Comparison of ENCODE assay signal across 13 cellular contexts in genomic region chr22:39401301-39401631, GRCh38. TPM values are rescaled to one million over a fixed set of nuclear protein-coding genes. Genes with fewer than 3 reads are reported as not detected.
DNase-seq lines count a peak whose midpoint lies in the region; ATAC-seq, FAIRE-seq and TF ChIP-seq lines count a peak whose summit lies in the region.
"Had no signal": no experiment of that assay in that cellular context is flagged by ENCODE, and none has a peak within 500 bp of the region (broad histone marks: within the 10 kb centered on the region; RNA-seq: fewer than 3 reads in every experiment).

No MANE protein-coding gene starts in this region.

- CTCF ChIA-PET in activated naive CD4-positive, alpha-beta T cell treated with anti-CD3 and anti-CD28 coated beads, Interleukin-2, amount 10 ng/mL, durations not matched to agents 7 days and 5 days (lab: Charles Lee), result no interaction called here
- CTCF ChIA-PET in activated CD4-positive, alpha-beta memory T cell treated with anti-CD3 and anti-CD28 coated beads for 36 hours (lab: Charles Lee), result no interaction called here
- CTCF ChIA-PET in HepG2 (lab: Yijun Ruan, JAX; ENCODE audit: low intra/inter-chr PET ratio, low total read pairs), result no interaction called here

- TF ChIP-seq RAD21 in HepG2 (CRISPR knock-in tag; IDR thresholded peaks at IDR 0.05), result no peak

- peak overlapping the region; percentile 86 for H3K4me3 Mint-ChIP-seq in activated naive CD4-positive, alpha-beta T cell treated with anti-CD3 and anti-CD28 coated beads, Interleukin-2, amount 10 ng/mL, durations not matched to agents 7 days and 5 days
- H3K4me3 Mint-ChIP-seq in activated CD4-positive, alpha-beta memory T cell treated with anti-CD3 and anti-CD28 coated beads for 36 hours, result peak overlapping the region; percentile 86
- peak overlapping the region; percentile 85 to 90 for H3K4me3 Mint-ChIP-seq in stimulated activated naive CD8-positive, alpha-beta T cell treated with anti-CD3 and anti-CD28 coated beads, Interleukin-15, amount 100 ng/mL, for 72 hours

- peaks cover 14% of the 10 kb centered on the region for H3K79me2 ChIP-seq in HepG2 (ENCODE audit: insufficient read depth, low read length)

- peaks cover 51% of the 10 kb centered on the region for H3K4me1 Mint-ChIP-seq in activated naive CD4-positive, alpha-beta T cell treated with anti-CD3 and anti-CD28 coated beads, Interleukin-2, amount 10 ng/mL, durations not matched to agents 7 days and 5 days
- peaks cover 33% of the 10 kb centered on the region for H3K4me1 Mint-ChIP-seq in activated CD4-positive, alpha-beta memory T cell treated with anti-CD3 and anti-CD28 coated beads for 36 hours (ENCODE audit: low read depth)
- H3K4me1 Mint-ChIP-seq in stimulated activated naive CD8-positive, alpha-beta T cell treated with anti-CD3 and anti-CD28 coated beads, Interleukin-15, amount 100 ng/mL, for 72 hours, result peaks cover 39% of the 10 kb centered on the region

- in situ Hi-C loops in HepG2 (cut with HindIII; ENCODE audit: extremely low pct_ligation_motif_present, low pct_unique_long_range_greater_than_20kb) (no loop called here), KBM-7 (cut with MboI; ENCODE audit: low pct_unique_long_range_greater_than_20kb, low sequenced_read_pairs) (no loop called here)

- H3K27ac ChIP-seq in HepG2 (ENCODE audit: extremely low read length, insufficient read depth, low read length), result no peak overlapping the region
- H3K27ac ChIP-seq: hepatocyte, left ventricle myocardium inferior had no signal

- H2AFZ ChIP-seq in HepG2 (ENCODE audit: low read length), result no peak overlapping the region
- H2AFZ ChIP-seq: hepatocyte had no signal

- peaks cover 0 to 5% of the 10 kb centered on the region in 2 experiments; a peak in 2 of 5 replicates for H3K36me3 ChIP-seq in HepG2 (replicated peaks in 1 of 2; ENCODE audit: control insufficient read depth in 1 of 2, insufficient read depth in 2 of 2, low read length in 2 of 2)
- H3K36me3 ChIP-seq: left ventricle myocardium inferior had no signal

- H3K4me1 ChIP-seq in HepG2 (ENCODE audit: insufficient read depth, low read length), result peaks cover 16% of the 10 kb centered on the region

- H4K20me1 ChIP-seq in HepG2 (ENCODE audit: insufficient read depth, low read length), result no peaks in the 10 kb centered on the region

- DNase-seq in activated naive CD4-positive, alpha-beta T cell treated with anti-CD3 and anti-CD28 coated beads, Interleukin-2, amount 10 ng/mL, durations not matched to agents 7 days and 5 days, result no peak
- no peak for DNase-seq in activated naive CD4-positive, alpha-beta T cell treated with Interleukin-2 at 50 U/mL for 16 hours
- DNase-seq in activated CD4-positive, alpha-beta memory T cell treated with anti-CD3 and anti-CD28 coated beads for 36 hours, result no peak
- DNase-seq in HepG2 (ENCODE audit: low spot score) (no peak), KBM-7 (no peak), glomerular visceral epithelial cell (ENCODE audit: extremely low spot score) (no peak), NCI-H2107 treated with DMSO at 0.1 percent for 48 hours (lab: John Stamatoyannopoulos, UW; ENCODE audit: unreplicated experiment) (no peak)
- no peak for DNase-seq in stimulated activated naive CD8-positive, alpha-beta T cell treated with anti-CD3 and anti-CD28 coated beads, Interleukin-15, amount 100 ng/mL, for 72 hours
- DNase-seq: DMS79 treated with DMSO at 0.1 percent for 48 hours, left ventricle myocardium inferior, NCI-H1092 treated with DMSO at 0.1 percent for 48 hours had no signal

- H3K9me3 Mint-ChIP-seq in activated naive CD4-positive, alpha-beta T cell treated with anti-CD3 and anti-CD28 coated beads, Interleukin-2, amount 10 ng/mL, durations not matched to agents 7 days and 5 days, result no peaks in the 10 kb centered on the region
- no peaks in the 10 kb centered on the region for H3K9me3 Mint-ChIP-seq in activated CD4-positive, alpha-beta memory T cell treated with anti-CD3 and anti-CD28 coated beads for 36 hours
- H3K9me3 Mint-ChIP-seq in stimulated activated naive CD8-positive, alpha-beta T cell treated with anti-CD3 and anti-CD28 coated beads, Interleukin-15, amount 100 ng/mL, for 72 hours, result no peaks in the 10 kb centered on the region

- ATAC-seq in HepG2, result no peak
- ATAC-seq in stimulated activated naive CD8-positive, alpha-beta T cell treated with anti-CD3 and anti-CD28 coated beads, Interleukin-15, amount 100 ng/mL, for 72 hours, result no peak

- no peak for TF ChIP-seq CTCF in HepG2 (CRISPR knock-in tag; IDR thresholded peaks at IDR 0.05)

- no TSS peak for BruUV-seq in HepG2 (replicated peaks; lab: Mats Ljungman, UMichigan)

- H3K27me3 ChIP-seq in HepG2 (ENCODE audit: control insufficient read depth in 1 of 2, insufficient read depth in 2 of 2, low read length in 2 of 2), result no peaks in the 10 kb centered on the region; a peak in 1 of 5 replicates
- H3K27me3 ChIP-seq: hepatocyte had no signal

- FAIRE-seq in HepG2 (lab: Jason Lieb, UNC), result no peak

- no peak overlapping the region for H3K9ac ChIP-seq in HepG2 (ENCODE audit: insufficient read depth, low read depth, low read length)

- H3K27ac Mint-ChIP-seq in activated naive CD4-positive, alpha-beta T cell treated with anti-CD3 and anti-CD28 coated beads, Interleukin-2, amount 10 ng/mL, durations not matched to agents 7 days and 5 days, result no peak overlapping the region
- H3K27ac Mint-ChIP-seq in activated CD4-positive, alpha-beta memory T cell treated with anti-CD3 and anti-CD28 coated beads for 36 hours, result no peak overlapping the region
- H3K27ac Mint-ChIP-seq in stimulated activated naive CD8-positive, alpha-beta T cell treated with anti-CD3 and anti-CD28 coated beads, Interleukin-15, amount 100 ng/mL, for 72 hours, result no peak overlapping the region

- TF ChIP-seq EP300 in HepG2 (IDR thresholded peaks at IDR 0.05; ENCODE audit: low read depth in 2 of 2, low read length in 2 of 2), result no peak
- TF ChIP-seq EP300 in HepG2 (CRISPR knock-in tag; IDR thresholded peaks at IDR 0.05; ENCODE audit: borderline replicate concordance), result no peak

- H3K27me3 Mint-ChIP-seq in activated naive CD4-positive, alpha-beta T cell treated with anti-CD3 and anti-CD28 coated beads, Interleukin-2, amount 10 ng/mL, durations not matched to agents 7 days and 5 days, result peaks cover 6% of the 10 kb centered on the region
- no peaks in the 10 kb centered on the region for H3K27me3 Mint-ChIP-seq in activated CD4-positive, alpha-beta memory T cell treated with anti-CD3 and anti-CD28 coated beads for 36 hours
- H3K27me3 Mint-ChIP-seq in stimulated activated naive CD8-positive, alpha-beta T cell treated with anti-CD3 and anti-CD28 coated beads, Interleukin-15, amount 100 ng/mL, for 72 hours, result no peaks in the 10 kb centered on the region

- intact Hi-C loops in activated CD4-positive, alpha-beta memory T cell treated with anti-CD3 and anti-CD28 coated beads for 36 hours (cut with micrococcal nuclease), result no loop called here
- intact Hi-C loops in HepG2 (cut with micrococcal nuclease; ENCODE audit: unreplicated experiment), result no loop called here

- no peak for TF ChIP-seq POLR2A in HepG2 (IDR thresholded peaks at IDR 0.05; ENCODE audit: insufficient read depth in 1 of 2, low read depth in 2 of 2, low read length in 2 of 2)

- no peak overlapping the region for H3K4me3 ChIP-seq in HepG2 (replicated peaks in 1 of 3; ENCODE audit: insufficient read depth in 1 of 3, low read depth in 2 of 3, low read length in 3 of 3)
- H3K4me3 ChIP-seq: hepatocyte had no signal

- H3K9me3 ChIP-seq in HepG2 (ENCODE audit: low read length), result no peaks in the 10 kb centered on the region
- H3K9me3 ChIP-seq: left ventricle myocardium inferior had no signal

- WGBS in HepG2 (ENCODE audit: low lambda C conversion rate), result 72% methylated on average over 4 of the region's 4 CpGs

- POLR2A ChIA-PET in activated CD4-positive, alpha-beta memory T cell treated with anti-CD3 and anti-CD28 coated beads for 36 hours (lab: Charles Lee), result interaction anchor here (2.1 kb wide), 1 partner anchor 11 kb away, joined by 8 read pairs; no protein-coding TSS in a partner anchor
- POLR2A ChIA-PET in HepG2 (lab: Yijun Ruan, JAX), result interaction anchor here (0.9 kb wide), 1 partner anchor 24 kb away, joined by 4 read pairs; no protein-coding TSS in a partner anchor

- H3K36me3 Mint-ChIP-seq in activated naive CD4-positive, alpha-beta T cell treated with anti-CD3 and anti-CD28 coated beads, Interleukin-2, amount 10 ng/mL, durations not matched to agents 7 days and 5 days, result peaks cover 40% of the 10 kb centered on the region
- H3K36me3 Mint-ChIP-seq in activated CD4-positive, alpha-beta memory T cell treated with anti-CD3 and anti-CD28 coated beads for 36 hours, result peaks cover 20% of the 10 kb centered on the region

- peak overlapping the region; percentile 5; the same call in 1 of the 2 replicates for H3K4me2 ChIP-seq in HepG2 (ENCODE audit: low read depth, low read length)

RNA-seq across cellular contexts. Expression of gene TAB1, which starts 1.7 kb away (rescaled TPM):
- 10 to 100 TPM; 17.2 to 21.1 TPM for total RNA-seq in activated CD4-positive, alpha-beta memory T cell treated with anti-CD3 and anti-CD28 coated beads for 36 hours
- total RNA-seq in HepG2 (2016; rRNA removed; fragmentation: Illumina TruSeq; extraction: Trizol), result 12.8 and 14.3 TPM in 2 replicates
- 2.3 and 2.9 TPM in 2 replicates for total RNA-seq in HepG2 (2016; cell fraction: cytosol; rRNA removed; fragmentation: Illumina TruSeq; extraction: Trizol; ENCODE audit: low read depth)
- 11.6 and 13.1 TPM in 2 replicates for total RNA-seq in HepG2 (2016; cell fraction: insoluble cytoplasmic fraction; rRNA removed; fragmentation: Illumina TruSeq; extraction: Trizol)
- total RNA-seq in HepG2 (2016; cell fraction: membrane; rRNA removed; fragmentation: Illumina TruSeq; extraction: Trizol), result 4.8 and 4.9 TPM in 2 replicates
- 11.8 and 13.5 TPM in 2 replicates for total RNA-seq in HepG2 (2016; cell fraction: nucleus; rRNA removed; fragmentation: Illumina TruSeq; extraction: Trizol)
- 15.9 and 22.2 TPM in 2 replicates for polyA plus RNA-seq in HepG2 (2011; rRNA removed)
- 11.2 and 19.2 TPM in 2 replicates for polyA plus RNA-seq in HepG2 (2011; cell fraction: cytosol; rRNA removed)
- 47.3 and 47.9 TPM in 2 replicates for polyA plus RNA-seq in HepG2 (2011; cell fraction: nucleus; rRNA removed)
- 12.7 and 15.0 TPM in 2 replicates for polyA plus RNA-seq in HepG2 (2012)
- polyA plus RNA-seq in HepG2 (2016; cell fraction: cytosol; fragmentation: Illumina TruSeq; extraction: Trizol; ENCODE audit: low read depth), result 1.2 and 1.7 TPM in 2 replicates
- 11.3 and 13.8 TPM in 2 replicates for polyA plus RNA-seq in HepG2 (2016; cell fraction: insoluble cytoplasmic fraction; fragmentation: Illumina TruSeq; extraction: Trizol; ENCODE audit: low read depth)
- polyA plus RNA-seq in HepG2 (2016; cell fraction: membrane; fragmentation: Illumina TruSeq; extraction: Trizol; ENCODE audit: low read depth), result 3.3 and 3.4 TPM in 2 replicates
- 22.8 and 23.0 TPM in 2 replicates for polyA plus RNA-seq in HepG2 (2016; cell fraction: nucleus; fragmentation: Illumina TruSeq; extraction: Trizol; ENCODE audit: insufficient read depth, low read depth)
- polyA minus RNA-seq in HepG2 (2011; rRNA and poly(A)+ RNA removed; ENCODE audit: low replicate concordance), result 12.7 and 34.2 TPM in 2 replicates
- polyA minus RNA-seq in HepG2 (2011; cell fraction: cytosol; rRNA and poly(A)+ RNA removed), result 9.8 and 12.7 TPM in 2 replicates
- 14.4 and 15.1 TPM in 2 replicates for polyA minus RNA-seq in HepG2 (2011; cell fraction: nucleus; rRNA and poly(A)+ RNA removed)

RNA-seq across cellular contexts. Expression of gene SYNGR1, which starts 51.5 kb away (rescaled TPM):
- total RNA-seq in activated CD4-positive, alpha-beta memory T cell treated with anti-CD3 and anti-CD28 coated beads for 36 hours, result not detected
- 0.27 TPM in 1 of 2 replicates, not detected in the other for total RNA-seq in HepG2 (2016; rRNA removed; fragmentation: Illumina TruSeq; extraction: Trizol)
- 0.71 TPM in 2 replicates for total RNA-seq in HepG2 (2016; cell fraction: cytosol; rRNA removed; fragmentation: Illumina TruSeq; extraction: Trizol; ENCODE audit: low read depth)
- total RNA-seq in HepG2 (2016; cell fraction: insoluble cytoplasmic fraction; rRNA removed; fragmentation: Illumina TruSeq; extraction: Trizol), result 0.21 and 0.39 TPM in 2 replicates
- total RNA-seq in HepG2 (2016; cell fraction: membrane; rRNA removed; fragmentation: Illumina TruSeq; extraction: Trizol), result 0.19 and 0.48 TPM in 2 replicates
- total RNA-seq in HepG2 (2016; cell fraction: nucleus; rRNA removed; fragmentation: Illumina TruSeq; extraction: Trizol), result 0.25 TPM in 1 of 2 replicates, not detected in the other
- polyA plus RNA-seq in HepG2 (2011; rRNA removed), result 2.7 and 3.3 TPM in 2 replicates
- polyA plus RNA-seq in HepG2 (2011; cell fraction: cytosol; rRNA removed), result 2.1 and 3.4 TPM in 2 replicates
- polyA plus RNA-seq in HepG2 (2011; cell fraction: nucleus; rRNA removed), result 4.6 and 7.5 TPM in 2 replicates
- 2.1 and 2.8 TPM in 2 replicates for polyA plus RNA-seq in HepG2 (2012)
- 1.6 and 1.8 TPM in 2 replicates for polyA plus RNA-seq in HepG2 (2016; cell fraction: cytosol; fragmentation: Illumina TruSeq; extraction: Trizol; ENCODE audit: low read depth)
- 0.53 and 1.0 TPM in 2 replicates for polyA plus RNA-seq in HepG2 (2016; cell fraction: insoluble cytoplasmic fraction; fragmentation: Illumina TruSeq; extraction: Trizol; ENCODE audit: low read depth)
- polyA plus RNA-seq in HepG2 (2016; cell fraction: membrane; fragmentation: Illumina TruSeq; extraction: Trizol; ENCODE audit: low read depth), result 0.81 and 1.6 TPM in 2 replicates
- polyA plus RNA-seq in HepG2 (2016; cell fraction: nucleus; fragmentation: Illumina TruSeq; extraction: Trizol; ENCODE audit: insufficient read depth, low read depth), result 1.7 and 2.3 TPM in 2 replicates
- polyA minus RNA-seq in HepG2 (2011; rRNA and poly(A)+ RNA removed; ENCODE audit: low replicate concordance), result 0.82 and 3.0 TPM in 2 replicates
- 1.2 TPM in 1 of 2 replicates, not detected in the other for polyA minus RNA-seq in HepG2 (2011; cell fraction: cytosol; rRNA and poly(A)+ RNA removed)
- 0.77 and 1.6 TPM in 2 replicates for polyA minus RNA-seq in HepG2 (2011; cell fraction: nucleus; rRNA and poly(A)+ RNA removed)

RNA-seq across cellular contexts. Expression of gene MGAT3, which starts 55.5 kb away (rescaled TPM):
- total RNA-seq in activated CD4-positive, alpha-beta memory T cell treated with anti-CD3 and anti-CD28 coated beads for 36 hours, result under 1 TPM in 1 of 2 experiments, not detected in 1; 0.05 TPM
- total RNA-seq in HepG2 (2016; rRNA removed; fragmentation: Illumina TruSeq; extraction: Trizol), result 0.15 TPM in 1 of 2 replicates, not detected in the other
- total RNA-seq in HepG2 (2016; cell fraction: cytosol; rRNA removed; fragmentation: Illumina TruSeq; extraction: Trizol; ENCODE audit: low read depth), result not detected in 2 replicates
- 0.02 TPM in 1 of 2 replicates, not detected in the other for total RNA-seq in HepG2 (2016; cell fraction: insoluble cytoplasmic fraction; rRNA removed; fragmentation: Illumina TruSeq; extraction: Trizol)
- not detected in 2 replicates for total RNA-seq in HepG2 (2016; cell fraction: membrane; rRNA removed; fragmentation: Illumina TruSeq; extraction: Trizol)
- total RNA-seq in HepG2 (2016; cell fraction: nucleus; rRNA removed; fragmentation: Illumina TruSeq; extraction: Trizol), result not detected in 2 replicates
- 0.04 and 0.11 TPM in 2 replicates for polyA plus RNA-seq in HepG2 (2011; rRNA removed)
- polyA plus RNA-seq in HepG2 (2011; cell fraction: cytosol; rRNA removed), result 0.03 and 0.11 TPM in 2 replicates
- polyA plus RNA-seq in HepG2 (2011; cell fraction: nucleus; rRNA removed), result 0.05 and 0.13 TPM in 2 replicates
- 0.08 and 0.09 TPM in 2 replicates for polyA plus RNA-seq in HepG2 (2012)
- polyA plus RNA-seq in HepG2 (2016; cell fraction: cytosol; fragmentation: Illumina TruSeq; extraction: Trizol; ENCODE audit: low read depth), result not detected in 2 replicates
- not detected in 2 replicates for polyA plus RNA-seq in HepG2 (2016; cell fraction: insoluble cytoplasmic fraction; fragmentation: Illumina TruSeq; extraction: Trizol; ENCODE audit: low read depth)
- polyA plus RNA-seq in HepG2 (2016; cell fraction: membrane; fragmentation: Illumina TruSeq; extraction: Trizol; ENCODE audit: low read depth), result not detected in 2 replicates
- polyA plus RNA-seq in HepG2 (2016; cell fraction: nucleus; fragmentation: Illumina TruSeq; extraction: Trizol; ENCODE audit: insufficient read depth, low read depth), result 0.11 TPM in 1 of 2 replicates, not detected in the other
- polyA minus RNA-seq in HepG2 (2011; rRNA and poly(A)+ RNA removed; ENCODE audit: low replicate concordance), result 0.10 and 0.33 TPM in 2 replicates
- polyA minus RNA-seq in HepG2 (2011; cell fraction: cytosol; rRNA and poly(A)+ RNA removed), result 0.20 TPM in 1 of 2 replicates, not detected in the other
- not detected in 2 replicates for polyA minus RNA-seq in HepG2 (2011; cell fraction: nucleus; rRNA and poly(A)+ RNA removed)
- total RNA-seq: osteoblast had no signal
